Comparison of ENCODE assay signal across 6 cellular contexts in the genomic region with DNA sequence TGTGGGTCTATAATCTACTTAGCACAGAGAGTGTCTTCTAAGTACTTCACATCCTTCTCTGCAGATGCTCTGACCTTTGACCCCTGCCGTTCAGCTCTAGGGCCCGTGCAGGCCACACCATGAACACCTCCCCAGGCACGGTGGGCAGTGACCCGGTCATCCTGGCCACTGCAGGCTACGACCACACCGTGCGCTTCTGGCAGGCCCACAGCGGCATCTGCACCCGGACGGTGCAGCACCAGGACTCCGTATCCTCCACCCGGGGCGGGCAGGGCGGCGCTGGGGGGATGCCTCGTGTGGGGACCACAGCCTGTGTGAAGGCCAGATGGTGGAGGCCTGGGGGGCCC. TPM values are rescaled to one million over a fixed set of nuclear protein-coding genes. Genes with fewer than 3 reads are reported as not detected.
A peak's percentile ranks its signal among the peaks of the same experiment; 100 is the strongest.
DNase-seq lines count a peak whose midpoint lies in the region; ATAC-seq and TF ChIP-seq lines count a peak whose summit lies in the region.

No MANE protein-coding gene starts in this region.

- H3K27ac Mint-ChIP-seq in type B pancreatic cell = peak overlapping the region; percentile 76

- 2 to 7% methylated on average over 16 of the region's 16 CpGs for WGBS in heart right ventricle, 2 donors

- H3K9me3 ChIP-seq in heart right ventricle = no peaks in the 10 kb centered on the region

- peak overlapping the region; percentile 85 for H3K4me3 Mint-ChIP-seq in type B pancreatic cell

- ATAC-seq in GM19467 (IDR thresholded peaks at IDR 0.05; ENCODE audit: unreplicated experiment) (peak; percentile 4), heart right ventricle (peak; percentile 4 to 18 (median 11))

- H3K4me1 ChIP-seq in heart right ventricle = peaks cover 9 to 36% (median 17%) of the 10 kb centered on the region in 9 donors

- peaks cover 4% of the 10 kb centered on the region for H3K36me3 Mint-ChIP-seq in type B pancreatic cell

- intact Hi-C loops in heart right ventricle (cut with DNase I) = loop anchor here in 1 of 10 donors (5.0 kb wide), 1 partner anchor 49 kb away; the partner anchor contains the start of gene TRAF7

- peak overlapping the region in 9 of 10 donors; percentile 93 to 100 (median 98) for H3K27ac ChIP-seq in heart right ventricle

- peaks cover 7% of the 10 kb centered on the region for H3K27me3 Mint-ChIP-seq in type B pancreatic cell

- H3K27me3 ChIP-seq in heart right ventricle = no peaks in the 10 kb centered on the region

- H3K4me1 Mint-ChIP-seq in type B pancreatic cell (ENCODE audit: unreplicated experiment) = peaks cover 14% of the 10 kb centered on the region

- H3K4me3 ChIP-seq in NB4 (ENCODE audit: low read depth, low read length) = peak overlapping the region; percentile 94
- peak overlapping the region; percentile 56 to 88 (median 76) for H3K4me3 ChIP-seq in heart right ventricle

- peaks cover 0 to 39% (median 18%) of the 10 kb centered on the region in 9 donors for H3K36me3 ChIP-seq in heart right ventricle

- DNase-seq in NB4 (ENCODE audit: low read depth) (no peak), heart right ventricle (peak in 1 of 2 donors; percentile 41), type B pancreatic cell (ENCODE audit: extremely low spot score, unreplicated experiment) (no peak), AG08395 (ENCODE audit: low spot score) (no peak), NAMALWA (ENCODE audit: low spot score) (no peak)

- H3K9me3 Mint-ChIP-seq in type B pancreatic cell = no peaks in the 10 kb centered on the region

- TF ChIP-seq CTCF in NB4 (IDR thresholded peaks at IDR 0.05; ENCODE audit: low read depth, low read length) (no peak), heart right ventricle (IDR thresholded peaks at IDR 0.05) (no peak), type B pancreatic cell (conservative IDR thresholded peaks at IDR 0.05) (peak; percentile 6)

- no peak for TF ChIP-seq POLR2A in NB4 (IDR thresholded peaks at IDR 0.05; ENCODE audit: extremely low read depth, insufficient read length)

RNA-seq across cellular contexts. Expression of gene MLST8, which starts 0.7 kb away (rescaled TPM):
- total RNA-seq in heart right ventricle (10 to 100 TPM; 19.3 to 28.8 (median 23.6) TPM), type B pancreatic cell (ENCODE audit: low replicate concordance) (44.9 and 56.8 TPM in 2 replicates)
- 10 to 100 TPM; 38.8 to 43.1 TPM for polyA plus RNA-seq in heart right ventricle

RNA-seq across cellular contexts. Expression of gene BRICD5, which starts 4.7 kb away (rescaled TPM):
- total RNA-seq in heart right ventricle = 10 to 100 TPM in 1 of 10 donors, 1 to 10 TPM in 9; 4.3 to 15.6 (median 7.2) TPM
- polyA plus RNA-seq in heart right ventricle = 10 to 100 TPM; 14.7 to 31.7 TPM
- 8.7 and 16.6 TPM in 2 replicates for total RNA-seq in type B pancreatic cell (ENCODE audit: low replicate concordance)

RNA-seq across cellular contexts. Expression of gene PGP, which starts 8.7 kb away (rescaled TPM):
- total RNA-seq in heart right ventricle (10 to 100 TPM; 21.1 to 48.3 (median 25.7) TPM), type B pancreatic cell (ENCODE audit: low replicate concordance) (16.2 and 25.5 TPM in 2 replicates)
- polyA plus RNA-seq in heart right ventricle = 10 to 100 TPM; 31.3 to 33.1 TPM

RNA-seq across cellular contexts. Expression of gene CASKIN1, which starts 9.5 kb away (rescaled TPM):
- total RNA-seq in heart right ventricle = 1 to 10 TPM in 5 of 10 donors, under 1 TPM in 5; 0.24 to 6.0 (median 1.1) TPM
- 1 to 10 TPM in 1 of 2 donors, under 1 TPM in 1; 0.33 to 3.4 TPM for polyA plus RNA-seq in heart right ventricle
- total RNA-seq in type B pancreatic cell (ENCODE audit: low replicate concordance) = 2.7 and 6.3 TPM in 2 replicates

RNA-seq across cellular contexts. Expression of gene E4F1, which starts 17.5 kb away (rescaled TPM):
- 10 to 100 TPM in 7 of 10 donors, 1 to 10 TPM in 3; 8.4 to 16.3 (median 10.7) TPM for total RNA-seq in heart right ventricle
- polyA plus RNA-seq in heart right ventricle = 10 to 100 TPM; 22.0 to 34.8 TPM
- total RNA-seq in type B pancreatic cell (ENCODE audit: low replicate concordance) = 24.9 and 30.4 TPM in 2 replicates
